ENCODE assay signal across 1 cellular context in the genomic region with DNA sequence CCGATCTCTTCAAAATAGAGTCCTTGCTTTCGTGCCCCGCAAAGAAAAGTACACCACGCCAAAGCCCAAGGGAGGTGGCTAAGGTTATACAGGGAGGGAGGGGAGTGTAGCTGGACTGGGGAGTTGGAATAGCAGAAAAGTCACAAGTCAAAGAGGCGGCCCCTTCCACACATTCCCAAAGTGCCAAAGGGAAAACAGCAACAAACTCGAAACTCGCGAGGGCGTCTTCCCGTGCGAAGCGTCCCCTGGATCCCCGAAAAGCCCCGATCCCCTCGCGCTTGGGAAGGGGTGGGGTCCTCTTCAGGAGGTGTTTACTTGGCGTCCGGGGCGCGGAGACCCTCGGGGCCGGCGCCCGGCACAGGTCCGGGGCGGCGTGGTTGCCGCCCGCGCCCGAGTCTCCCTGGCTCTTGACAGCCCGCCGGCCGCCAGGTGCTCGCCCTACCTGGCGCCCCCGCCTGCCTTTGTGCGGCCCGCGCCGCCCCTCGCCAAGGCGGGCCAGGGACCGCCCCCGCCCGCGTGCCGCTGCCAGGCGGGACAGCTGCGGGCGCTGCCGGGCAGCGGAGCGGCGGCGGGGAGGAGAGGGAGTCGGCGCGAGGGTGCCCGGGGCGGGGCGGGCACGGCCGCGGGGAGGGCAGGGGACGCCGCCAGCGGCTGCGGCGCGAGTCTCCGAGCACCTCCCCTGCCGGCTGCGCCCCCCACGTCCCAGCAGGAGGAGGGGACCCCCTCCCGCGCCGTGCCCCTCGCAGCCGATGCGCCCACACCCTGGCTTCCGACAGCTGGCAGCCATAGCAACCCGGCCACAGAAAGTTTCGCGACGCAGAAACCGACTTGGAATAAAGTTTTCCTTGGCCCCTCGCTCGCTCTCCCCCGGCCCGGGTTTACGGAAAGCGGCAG.
TF ChIP-seq lines count a peak whose summit lies in the region.

No MANE protein-coding gene starts in this region.

TF ChIP-seq in GM12878, 131 proteins besides CTCF, POLR2A, EP300 and RAD21 (continued from another document):
- TF ChIP-seq BHLHE40 (IDR thresholded peaks at IDR 0.05; ENCODE audit: borderline replicate concordance in 1 of 2, low read depth in 2 of 2, low read length in 1 of 2) (peak; percentile 22 to 84; a peak in 3 of 4 replicates), NRF1 (conservative IDR thresholded peaks at IDR 0.05; ENCODE audit: low read depth, low read length) (no peak), KAT2A (conservative IDR thresholded peaks at IDR 0.05; ENCODE audit: control insufficient read depth, low read depth, low read length) (no peak), TCF12 (IDR thresholded peaks at IDR 0.05; ENCODE audit: low read depth, low read length) (peak; percentile 1; the same call in 1 of the 2 replicates), FOS (IDR thresholded peaks at IDR 0.05; ENCODE audit: borderline replicate concordance, extremely low read depth, insufficient read length) (no peak), ZNF384 (IDR thresholded peaks at IDR 0.05; ENCODE audit: borderline replicate concordance, low read depth, low read length) (no peak), RFX5 (IDR thresholded peaks at IDR 0.05; ENCODE audit: low read depth, low read length) (no peak), MYB (IDR thresholded peaks at IDR 0.05; ENCODE audit: borderline replicate concordance, low read depth, low read length) (no peak), ZNF217 (IDR thresholded peaks at IDR 0.05) (peak; percentile 41; the same call in 1 of the 2 replicates), NR2F1 (conservative IDR thresholded peaks at IDR 0.05) (no peak; the same call in 1 of the 2 replicates), SPI1 (IDR thresholded peaks at IDR 0.05; ENCODE audit: borderline replicate concordance, insufficient read depth, low read depth, low read length) (no peak), EED (IDR thresholded peaks at IDR 0.05; ENCODE audit: low read depth) (0 out of 2 replicates have a peak, but pooled peaks have one; percentile 5), EGR1 (IDR thresholded peaks at IDR 0.05; ENCODE audit: borderline replicate concordance in 1 of 2, low read depth in 2 of 2, low read length in 2 of 2) (peak in 1 of 2 experiments; percentile 73; a peak in 2 of 3 replicates), CEBPB (IDR thresholded peaks at IDR 0.05; ENCODE audit: borderline replicate concordance in 1 of 2, low read depth in 2 of 2, low read length in 2 of 2) (no peak), YBX1 (IDR thresholded peaks at IDR 0.05) (no peak), CHD4 (IDR thresholded peaks at IDR 0.05) (no peak), STAT1 (conservative IDR thresholded peaks at IDR 0.05) (no peak), ZSCAN29 (IDR thresholded peaks at IDR 0.05) (no peak), TCF3 (IDR thresholded peaks at IDR 0.05; ENCODE audit: borderline replicate concordance, insufficient read depth, low read depth, low read length) (peak; percentile 47; the same call in 1 of the 2 replicates), CHD2 (IDR thresholded peaks at IDR 0.05; ENCODE audit: borderline replicate concordance, low read depth, low read length) (no peak), IKZF2 (IDR thresholded peaks at IDR 0.05) (peak; percentile 5 to 28; a peak in 2 of 4 replicates), YY1 (IDR thresholded peaks at IDR 0.05; ENCODE audit: low read depth, low read length) (no peak)
- TF ChIP-seq, protein P1, sequence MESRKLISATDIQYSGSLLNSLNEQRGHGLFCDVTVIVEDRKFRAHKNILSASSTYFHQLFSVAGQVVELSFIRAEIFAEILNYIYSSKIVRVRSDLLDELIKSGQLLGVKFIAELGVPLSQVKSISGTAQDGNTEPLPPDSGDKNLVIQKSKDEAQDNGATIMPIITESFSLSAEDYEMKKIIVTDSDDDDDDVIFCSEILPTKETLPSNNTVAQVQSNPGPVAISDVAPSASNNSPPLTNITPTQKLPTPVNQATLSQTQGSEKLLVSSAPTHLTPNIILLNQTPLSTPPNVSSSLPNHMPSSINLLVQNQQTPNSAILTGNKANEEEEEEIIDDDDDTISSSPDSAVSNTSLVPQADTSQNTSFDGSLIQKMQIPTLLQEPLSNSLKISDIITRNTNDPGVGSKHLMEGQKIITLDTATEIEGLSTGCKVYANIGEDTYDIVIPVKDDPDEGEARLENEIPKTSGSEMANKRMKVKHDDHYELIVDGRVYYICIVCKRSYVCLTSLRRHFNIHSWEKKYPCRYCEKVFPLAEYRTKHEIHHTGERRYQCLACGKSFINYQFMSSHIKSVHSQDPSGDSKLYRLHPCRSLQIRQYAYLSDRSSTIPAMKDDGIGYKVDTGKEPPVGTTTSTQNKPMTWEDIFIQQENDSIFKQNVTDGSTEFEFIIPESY (IDR thresholded peaks at IDR 0.05): no peak
- TF ChIP-seq, protein P2, sequence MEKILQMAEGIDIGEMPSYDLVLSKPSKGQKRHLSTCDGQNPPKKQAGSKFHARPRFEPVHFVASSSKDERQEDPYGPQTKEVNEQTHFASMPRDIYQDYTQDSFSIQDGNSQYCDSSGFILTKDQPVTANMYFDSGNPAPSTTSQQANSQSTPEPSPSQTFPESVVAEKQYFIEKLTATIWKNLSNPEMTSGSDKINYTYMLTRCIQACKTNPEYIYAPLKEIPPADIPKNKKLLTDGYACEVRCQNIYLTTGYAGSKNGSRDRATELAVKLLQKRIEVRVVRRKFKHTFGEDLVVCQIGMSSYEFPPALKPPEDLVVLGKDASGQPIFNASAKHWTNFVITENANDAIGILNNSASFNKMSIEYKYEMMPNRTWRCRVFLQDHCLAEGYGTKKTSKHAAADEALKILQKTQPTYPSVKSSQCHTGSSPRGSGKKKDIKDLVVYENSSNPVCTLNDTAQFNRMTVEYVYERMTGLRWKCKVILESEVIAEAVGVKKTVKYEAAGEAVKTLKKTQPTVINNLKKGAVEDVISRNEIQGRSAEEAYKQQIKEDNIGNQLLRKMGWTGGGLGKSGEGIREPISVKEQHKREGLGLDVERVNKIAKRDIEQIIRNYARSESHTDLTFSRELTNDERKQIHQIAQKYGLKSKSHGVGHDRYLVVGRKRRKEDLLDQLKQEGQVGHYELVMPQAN (conservative IDR thresholded peaks at IDR 0.05): 0 out of 2 replicates have a peak, but pooled peaks have one; percentile 16
TF ChIP-seq in GM12878: peak in this region for 11.
